8 cellular contexts compared by ENCODE assay signal in the genomic region with DNA sequence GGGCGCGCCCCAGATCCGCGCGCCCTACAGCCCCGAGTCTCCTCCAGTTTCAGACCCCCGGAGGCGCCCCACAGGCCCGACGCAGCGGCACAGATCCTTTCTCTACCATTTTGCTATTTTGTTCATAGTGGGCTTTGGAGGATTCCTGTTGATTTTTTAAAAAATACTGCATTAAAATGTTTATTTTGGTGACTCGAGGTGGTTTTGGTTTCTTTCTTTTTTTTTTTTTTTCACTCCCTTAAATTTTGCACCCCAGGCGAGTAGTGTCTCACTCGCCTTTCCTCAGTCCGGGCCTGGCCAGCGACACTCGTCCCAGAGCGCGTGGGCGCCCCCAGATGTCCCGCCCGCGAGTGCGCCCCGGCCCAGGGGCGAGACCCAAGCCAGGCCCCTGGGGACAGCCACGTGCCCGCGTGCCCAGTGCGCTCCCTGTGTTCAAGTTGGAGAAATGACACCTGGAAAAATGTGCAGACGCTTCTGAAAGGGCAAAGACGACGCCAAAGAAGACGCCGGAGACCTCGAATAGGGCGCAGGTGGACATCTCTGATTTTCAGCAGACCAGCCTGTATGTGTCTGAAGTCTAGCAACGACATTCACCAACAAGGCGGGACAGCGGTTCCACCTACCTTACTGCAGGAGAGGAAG. TPM values are rescaled to one million over a fixed set of nuclear protein-coding genes. Genes with fewer than 3 reads are reported as not detected.
DNase-seq lines count a peak whose midpoint lies in the region; ATAC-seq and TF ChIP-seq lines count a peak whose summit lies in the region.

No MANE protein-coding gene starts in this region.

- peak; percentile 53 for DNase-seq in Calu3
- peak; percentile 63 for DNase-seq in NCI-H146 (lab: John Stamatoyannopoulos, UW)
- no peak for DNase-seq in esophagus squamous epithelium (lab: John Stamatoyannopoulos, UW)
- peak; percentile 78 for DNase-seq in testis

- H3K9ac ChIP-seq in mucosa of rectum (ENCODE audit: low read depth in 1 of 2, low read length in 2 of 2) = peak overlapping the region; percentile 69 to 70

- H3K9me3 ChIP-seq in esophagus squamous epithelium = no peaks in the 10 kb centered on the region
- H3K9me3 ChIP-seq in mucosa of rectum (ENCODE audit: control insufficient read depth in 2 of 2, low read length in 2 of 2) = no peaks in the 10 kb centered on the region
- no peaks in the 10 kb centered on the region for H3K9me3 ChIP-seq in testis

- TF ChIP-seq POLR2A in esophagus squamous epithelium (IDR thresholded peaks at IDR 0.05) (no peak), testis (IDR thresholded peaks at IDR 0.05) (no peak)

- peak overlapping the region; percentile 76 for H3K4me3 Mint-ChIP-seq in Calu3 (ENCODE audit: low read depth, unreplicated experiment)

- intact Hi-C loops in Calu3 (cut with micrococcal nuclease; ENCODE audit: unreplicated experiment) (loop anchor here (5.0 kb wide), 1 partner anchor 97 kb away; no protein-coding TSS in a partner anchor), esophagus squamous epithelium (cut with DNase I) (no loop called here), testis (cut with DNase I; ENCODE audit: low total_unique reads) (loop anchor here (10.0 kb wide), 1 partner anchor 100 kb away; no protein-coding TSS in a partner anchor)

- 4 to 17% methylated on average over 11 to 17 of the region's 40 CpGs for WGBS in esophagus squamous epithelium, 2 donors
- 2 to 3% methylated on average over 33 to 38 of the region's 40 CpGs for WGBS in testis, 2 donors

- peaks cover 0 to 88% (median 0%) of the 10 kb centered on the region in 4 donors for H3K27me3 ChIP-seq in esophagus squamous epithelium
- no peaks in the 10 kb centered on the region for H3K27me3 ChIP-seq in mucosa of rectum (ENCODE audit: control insufficient read depth in 2 of 2, insufficient read depth in 2 of 2, low read length in 2 of 2)
- no peaks in the 10 kb centered on the region for H3K27me3 ChIP-seq in testis

- TF ChIP-seq CTCF in Calu3 (IDR thresholded peaks at IDR 0.05; ENCODE audit: unreplicated experiment) = peak; percentile 28
- no peak for TF ChIP-seq CTCF in WI38 (IDR thresholded peaks at IDR 0.05; ENCODE audit: low read depth, low read length)
- TF ChIP-seq CTCF in esophagus squamous epithelium (IDR thresholded peaks at IDR 0.05) = peak in 5 of 6 experiments; percentile 19 to 36 (median 27)
- peak in 1 of 3 experiments; percentile 30 for TF ChIP-seq CTCF in testis (IDR thresholded peaks at IDR 0.05)

- H3K4me1 Mint-ChIP-seq in Calu3 (ENCODE audit: low read depth, unreplicated experiment) = no peaks in the 10 kb centered on the region

- peaks cover 12 to 44% (median 13%) of the 10 kb centered on the region in 3 donors for H3K4me1 ChIP-seq in esophagus squamous epithelium
- H3K4me1 ChIP-seq in mucosa of rectum (ENCODE audit: control insufficient read depth in 2 of 2, insufficient read depth in 2 of 2, low read length in 2 of 2) = peaks cover 15 to 16% of the 10 kb centered on the region in 2 donors
- peaks cover 14% of the 10 kb centered on the region for H3K4me1 ChIP-seq in testis

- H3K27ac Mint-ChIP-seq in Calu3 (ENCODE audit: unreplicated experiment) = no peak overlapping the region

- H3K27ac ChIP-seq in esophagus squamous epithelium = peak overlapping the region; percentile 77 to 90 (median 84)
- H3K27ac ChIP-seq in mucosa of rectum (ENCODE audit: low read depth in 2 of 2, low read length in 2 of 2) = peak overlapping the region; percentile 84 to 85
- H3K27ac ChIP-seq in testis = peak overlapping the region; percentile 41 to 93

- peaks cover 16% of the 10 kb centered on the region for H3K36me3 Mint-ChIP-seq in Calu3 (ENCODE audit: insufficient read depth, unreplicated experiment)

- BruUV-seq in Calu3 (replicated peaks; lab: Mats Ljungman, UMichigan) = no TSS peak

- H3K36me3 ChIP-seq in esophagus squamous epithelium = no peaks in the 10 kb centered on the region
- H3K36me3 ChIP-seq in mucosa of rectum (ENCODE audit: control insufficient read depth in 2 of 2, insufficient read depth in 2 of 2, low read length in 2 of 2) = no peaks in the 10 kb centered on the region
- no peaks in the 10 kb centered on the region for H3K36me3 ChIP-seq in testis (ENCODE audit: low read depth, missing control alignments)

- ATAC-seq in GM21528 (IDR thresholded peaks at IDR 0.05; ENCODE audit: low FRiP score, unreplicated experiment) (peak; percentile 61), HG02571 (IDR thresholded peaks at IDR 0.05; ENCODE audit: unreplicated experiment) (no peak)

- H3K27me3 Mint-ChIP-seq in Calu3 (ENCODE audit: unreplicated experiment) = peaks cover 24% of the 10 kb centered on the region

- H3K4me3 ChIP-seq in WI38 (ENCODE audit: low read depth, low read length) (peak overlapping the region; percentile 62), esophagus squamous epithelium (peak overlapping the region; percentile 72 to 93 (median 79)), mucosa of rectum (ENCODE audit: low read length in 2 of 2) (peak overlapping the region; percentile 77 to 87), testis (peak overlapping the region; percentile 93 to 96)

- no peaks in the 10 kb centered on the region for H3K9me3 Mint-ChIP-seq in Calu3 (ENCODE audit: low read depth, unreplicated experiment)

- CTCF ChIA-PET in Calu3 (lab: Charles Lee) = interaction anchor here (0.6 kb wide), 1 partner anchor 146 kb away, joined by 3 read pairs; no protein-coding TSS in a partner anchor

RNA-seq across cellular contexts. Expression of a gene that starts 0.5 kb away (rescaled TPM):
- total RNA-seq in Calu3 (2022) = 7.4 and 8.4 TPM in 2 replicates
- total RNA-seq in esophagus squamous epithelium = 10 to 100 TPM in 3 of 4 donors, 1 to 10 TPM in 1; 4.9 to 33.4 (median 10.8) TPM
- 10 to 100 TPM; 85.1 to 96.5 TPM for total RNA-seq in testis
- 9.3 TPM for polyA plus RNA-seq in testis (ENCODE audit: insufficient read depth, low read depth, low replicate concordance)

RNA-seq across cellular contexts. Expression of a gene that starts 54.0 kb away (rescaled TPM):
- total RNA-seq in Calu3 (2022) (31.9 and 34.9 TPM in 2 replicates), esophagus squamous epithelium (10 to 100 TPM; 24.2 to 42.0 (median 28.7) TPM), testis (10 to 100 TPM; 33.4 to 42.7 TPM)
- 17.9 TPM for polyA plus RNA-seq in testis (ENCODE audit: insufficient read depth, low read depth, low replicate concordance)
